In genomic region chr1:33768106-33768505, GRCh38 we compare ENCODE assay signal across 6 cellular contexts.
"Had no signal": no experiment of that assay in that cellular context is flagged by ENCODE, and none has a peak within 500 bp of the region (broad histone marks: within the 10 kb centered on the region; RNA-seq: fewer than 3 reads in every experiment).

No MANE protein-coding gene starts in this region.

- H3K27ac ChIP-seq: HL-60 had no signal

- H3K4me3 ChIP-seq: K562 had no signal

- DNase-seq: IMR-90, KBM-7, KG1 had no signal

- ATAC-seq: HepG2, K562 had no signal
